22 cellular contexts compared by ENCODE assay signal in genomic region chr10:71762324-71762723, GRCh38. TPM values are rescaled to one million over a fixed set of nuclear protein-coding genes. Genes with fewer than 3 reads are reported as not detected.
DNase-seq lines count a peak whose midpoint lies in the region; ATAC-seq and TF ChIP-seq lines count a peak whose summit lies in the region.
"Had no signal": no experiment of that assay in that cellular context is flagged by ENCODE, and none has a peak within 500 bp of the region (broad histone marks: within the 10 kb centered on the region; RNA-seq: fewer than 3 reads in every experiment).

No MANE protein-coding gene starts in this region.

- 84% methylated on average over 5 of the region's 5 CpGs; no CpG with 5 or more reads in 1 of the 2 donors for WGBS in upper lobe of left lung, 2 donors

- H3K36me3 Mint-ChIP-seq in natural killer cell (no peaks in the 10 kb centered on the region), T-cell (peaks cover 35% of the 10 kb centered on the region)
- H3K36me3 Mint-ChIP-seq in natural killer cell treated with Interleukin-12 subunit alpha and Interleukin-12 subunit beta and Interleukin-15 and Interleukin-18, amount 100 ng/mL, for 72 hours = no peaks in the 10 kb centered on the region
- H3K36me3 Mint-ChIP-seq in effector memory CD8-positive, alpha-beta T cell (ENCODE audit: insufficient read depth) = peaks cover 85% of the 10 kb centered on the region

- no peak for TF ChIP-seq EP300 in upper lobe of left lung (IDR thresholded peaks at IDR 0.05)

- no peaks in the 10 kb centered on the region for H3K27me3 Mint-ChIP-seq in natural killer cell (ENCODE audit: low read depth in 2 of 2)
- no peaks in the 10 kb centered on the region for H3K27me3 Mint-ChIP-seq in natural killer cell treated with Interleukin-12 subunit alpha and Interleukin-12 subunit beta and Interleukin-15 and Interleukin-18, amount 100 ng/mL, for 72 hours
- no peaks in the 10 kb centered on the region for H3K27me3 Mint-ChIP-seq in T-cell
- H3K27me3 Mint-ChIP-seq in effector memory CD8-positive, alpha-beta T cell = no peaks in the 10 kb centered on the region
- H3K27me3 Mint-ChIP-seq: activated CD8-positive, alpha-beta memory T cell treated with anti-CD3 and anti-CD28 coated beads, Interleukin-2, amount 10 ng/mL, durations not matched to agents 7 days and 5 days; stimulated activated naive B cell treated with anti-CD40 and anti-IgM and Interleukin-4, amounts not matched to agents 10 μg/mL and 1 μg/mL and 100 μg/mL, for 72 hours had no signal

- no peak for ATAC-seq in natural killer cell
- no peak for ATAC-seq in natural killer cell treated with Interleukin-12 subunit alpha and Interleukin-12 subunit beta and Interleukin-15 and Interleukin-18, amount 100 ng/mL, for 72 hours
- no peak for ATAC-seq in T-cell (replicated peaks in 1 of 4)
- ATAC-seq in effector memory CD8-positive, alpha-beta T cell (replicated peaks) = no peak
- ATAC-seq in upper lobe of left lung (ENCODE audit: low FRiP score in 2 of 2) = no peak
- no peak for ATAC-seq in GM21576 (IDR thresholded peaks at IDR 0.05; ENCODE audit: unreplicated experiment)
- ATAC-seq: activated CD8-positive, alpha-beta memory T cell treated with anti-CD3 and anti-CD28 coated beads, Interleukin-2, amount 10 ng/mL, durations not matched to agents 7 days and 5 days; HCT116; stimulated activated naive B cell treated with anti-CD40 and anti-IgM and Interleukin-4, amounts not matched to agents 10 μg/mL and 1 μg/mL and 100 μg/mL, for 72 hours had no signal

- intact Hi-C loops in natural killer cell (cut with micrococcal nuclease) = no loop called here

- peak overlapping the region; percentile 58 to 81 for H3K27ac Mint-ChIP-seq in natural killer cell
- H3K27ac Mint-ChIP-seq in natural killer cell treated with Interleukin-12 subunit alpha and Interleukin-12 subunit beta and Interleukin-15 and Interleukin-18, amount 100 ng/mL, for 72 hours = peak overlapping the region in 1 of 2 donors; percentile 35
- H3K27ac Mint-ChIP-seq in T-cell = peak overlapping the region; percentile 85 to 98
- peak overlapping the region; percentile 86 to 95 for H3K27ac Mint-ChIP-seq in effector memory CD8-positive, alpha-beta T cell
- H3K27ac Mint-ChIP-seq: stimulated activated naive B cell treated with anti-CD40 and anti-IgM and Interleukin-4, amounts not matched to agents 10 μg/mL and 1 μg/mL and 100 μg/mL, for 72 hours had no signal

- H3K4me1 ChIP-seq in upper lobe of left lung = peaks cover 70 to 87% (median 82%) of the 10 kb centered on the region in 4 donors
- H3K4me1 ChIP-seq: prostate gland had no signal

- H3K27ac ChIP-seq in upper lobe of left lung = peak overlapping the region in 3 of 4 donors; percentile 18 to 96 (median 41)
- H3K27ac ChIP-seq: prostate gland, thyroid gland had no signal

- H3K9me3 Mint-ChIP-seq in natural killer cell (no peaks in the 10 kb centered on the region), T-cell (no peaks in the 10 kb centered on the region)
- no peaks in the 10 kb centered on the region for H3K9me3 Mint-ChIP-seq in natural killer cell treated with Interleukin-12 subunit alpha and Interleukin-12 subunit beta and Interleukin-15 and Interleukin-18, amount 100 ng/mL, for 72 hours
- no peaks in the 10 kb centered on the region for H3K9me3 Mint-ChIP-seq in effector memory CD8-positive, alpha-beta T cell
- H3K9me3 Mint-ChIP-seq: stimulated activated naive B cell treated with anti-CD40 and anti-IgM and Interleukin-4, amounts not matched to agents 10 μg/mL and 1 μg/mL and 100 μg/mL, for 72 hours had no signal

- POLR2A ChIA-PET in T-cell (lab: Charles Lee) = interaction anchor here in 1 of 2 donors (0.7 kb wide), 1 partner anchor 10 kb away, joined by 3 read pairs; no protein-coding TSS in a partner anchor

- no peaks in the 10 kb centered on the region for H3K9me3 ChIP-seq in upper lobe of left lung
- H3K9me3 ChIP-seq: prostate gland, thyroid gland had no signal

- CTCF ChIA-PET in T-cell (lab: Charles Lee) = no interaction called here

- no peaks in the 10 kb centered on the region for H3K27me3 ChIP-seq in upper lobe of left lung
- H3K27me3 ChIP-seq: thyroid gland had no signal

- H3K4me3 Mint-ChIP-seq in natural killer cell = no peak overlapping the region
- no peak overlapping the region for H3K4me3 Mint-ChIP-seq in natural killer cell treated with Interleukin-12 subunit alpha and Interleukin-12 subunit beta and Interleukin-15 and Interleukin-18, amount 100 ng/mL, for 72 hours
- H3K4me3 Mint-ChIP-seq in T-cell = peak overlapping the region in 1 of 3 donors; percentile 65
- H3K4me3 Mint-ChIP-seq in effector memory CD8-positive, alpha-beta T cell = peak overlapping the region in 1 of 2 donors; percentile 70
- H3K4me3 Mint-ChIP-seq: activated CD8-positive, alpha-beta memory T cell treated with anti-CD3 and anti-CD28 coated beads, Interleukin-2, amount 10 ng/mL, durations not matched to agents 7 days and 5 days; stimulated activated naive B cell treated with anti-CD40 and anti-IgM and Interleukin-4, amounts not matched to agents 10 μg/mL and 1 μg/mL and 100 μg/mL, for 72 hours had no signal

- no peak overlapping the region for H3K4me3 ChIP-seq in upper lobe of left lung
- H3K4me3 ChIP-seq: prostate gland, thyroid gland had no signal

- TF ChIP-seq CTCF in natural killer cell (IDR thresholded peaks at IDR 0.05) (no peak), upper lobe of left lung (IDR thresholded peaks at IDR 0.05) (no peak)

- H3K4me1 Mint-ChIP-seq in natural killer cell (peaks cover 66 to 77% of the 10 kb centered on the region in 2 donors), T-cell (peaks cover 85 to 96% (median 90%) of the 10 kb centered on the region in 3 donors)
- H3K4me1 Mint-ChIP-seq in natural killer cell treated with Interleukin-12 subunit alpha and Interleukin-12 subunit beta and Interleukin-15 and Interleukin-18, amount 100 ng/mL, for 72 hours (ENCODE audit: low read depth in 2 of 2) = peaks cover 44 to 51% of the 10 kb centered on the region in 2 donors
- H3K4me1 Mint-ChIP-seq in effector memory CD8-positive, alpha-beta T cell (ENCODE audit: low read depth in 2 of 2) = peaks cover 68 to 69% of the 10 kb centered on the region in 2 donors

- peaks cover 2 to 59% (median 18%) of the 10 kb centered on the region in 4 donors for H3K36me3 ChIP-seq in upper lobe of left lung
- H3K36me3 ChIP-seq: prostate gland had no signal

- DNase-seq in natural killer cell (no peak), T-cell (no peak), upper lobe of left lung (no peak), H4 (ENCODE audit: low spot score) (no peak), NCI-H446 (lab: John Stamatoyannopoulos, UW) (no peak)
- no peak for DNase-seq in natural killer cell treated with Interleukin-12 subunit alpha and Interleukin-12 subunit beta and Interleukin-15 and Interleukin-18, amount 100 ng/mL, for 72 hours (ENCODE audit: low spot score)
- no peak for DNase-seq in effector memory CD8-positive, alpha-beta T cell
- DNase-seq: activated CD8-positive, alpha-beta memory T cell treated with anti-CD3 and anti-CD28 coated beads, Interleukin-2, amount 10 ng/mL, durations not matched to agents 7 days and 5 days; amniotic stem cell; COR-L47; DMS79 treated with DMSO at 0.1 percent for 48 hours; KBM-7; NCI-H146; NCI-H2171 treated with DMSO at 0.1 percent for 48 hours; stimulated activated CD4-positive, alpha-beta T cell treated with anti-CD3 and anti-CD28 coated beads, Interleukin-1b, Interleukin-23, amount 100 ng/mL, for 48 hours; stimulated activated naive B cell treated with anti-CD40 and anti-IgM and Interleukin-4, amounts not matched to agents 10 μg/mL and 1 μg/mL and 100 μg/mL, for 72 hours; thyroid gland had no signal

- no peak for TF ChIP-seq POLR2A in upper lobe of left lung (IDR thresholded peaks at IDR 0.05)

RNA-seq across cellular contexts. Expression of gene VSIR, which starts 11.0 kb away (rescaled TPM):
- total RNA-seq in natural killer cell = 100 to 1,000 TPM; 134 to 193 (median 178) TPM
- 10 to 100 TPM; 18.8 to 19.7 TPM for total RNA-seq in natural killer cell treated with Interleukin-12 subunit alpha and Interleukin-12 subunit beta and Interleukin-15 and Interleukin-18, amount 100 ng/mL, for 72 hours
- 100 to 1,000 TPM in 2 of 5 donors, 10 to 100 TPM in 3; 81.4 to 134 (median 98.3) TPM for total RNA-seq in T-cell
- total RNA-seq in upper lobe of left lung = 100 to 1,000 TPM in 2 of 6 donors, 10 to 100 TPM in 4; 51.7 to 167 (median 92.5) TPM
- 0.81 and 1.0 TPM in 2 replicates for total RNA-seq in H4 (2014; rRNA removed; shearing (Covaris generic))

RNA-seq across cellular contexts. Expression of gene C10orf105, which starts 42.7 kb away (rescaled TPM):
- under 1 TPM; 0.14 to 0.52 (median 0.40) TPM for total RNA-seq in natural killer cell
- not detected for total RNA-seq in natural killer cell treated with Interleukin-12 subunit alpha and Interleukin-12 subunit beta and Interleukin-15 and Interleukin-18, amount 100 ng/mL, for 72 hours
- total RNA-seq in T-cell = under 1 TPM; 0.15 to 0.45 (median 0.16) TPM
- 1 to 10 TPM in 1 of 6 donors, under 1 TPM in 4, not detected in 1; 0.15 to 1.0 (median 0.44) TPM for total RNA-seq in upper lobe of left lung
- total RNA-seq in H4 (2014; rRNA removed; shearing (Covaris generic)) = not detected in 2 replicates
- total RNA-seq: bronchial epithelial cell, dermis microvascular lymphatic vessel endothelial cell, thyroid gland had no signal
